In the genomic region with DNA sequence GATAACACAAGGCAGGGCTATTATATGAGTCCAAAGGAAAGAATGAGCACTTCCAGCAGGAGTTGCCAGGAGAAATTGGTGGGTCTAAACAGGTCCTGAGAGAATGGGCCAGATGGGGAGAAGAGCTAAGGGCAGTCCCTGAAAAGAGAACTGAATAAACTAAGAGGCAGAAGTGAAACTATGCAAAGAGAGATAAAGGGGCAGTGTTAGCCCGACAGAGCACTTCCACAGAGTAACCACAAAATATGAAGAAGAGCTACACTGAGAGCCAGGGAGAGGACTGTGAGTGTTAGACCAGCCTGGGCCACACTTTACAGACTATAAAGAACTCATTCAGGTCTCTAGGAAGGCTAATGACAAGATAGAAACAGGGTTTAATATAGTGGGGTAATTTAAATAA, we compare ENCODE assay signal across 1 cellular context.
TF ChIP-seq lines count a peak whose summit lies in the region.

No MANE protein-coding gene starts in this region.

TF ChIP-seq in HepG2, 621 proteins besides CTCF, POLR2A, EP300 and RAD21 (continued from another document):
- TF ChIP-seq, protein P1, sequence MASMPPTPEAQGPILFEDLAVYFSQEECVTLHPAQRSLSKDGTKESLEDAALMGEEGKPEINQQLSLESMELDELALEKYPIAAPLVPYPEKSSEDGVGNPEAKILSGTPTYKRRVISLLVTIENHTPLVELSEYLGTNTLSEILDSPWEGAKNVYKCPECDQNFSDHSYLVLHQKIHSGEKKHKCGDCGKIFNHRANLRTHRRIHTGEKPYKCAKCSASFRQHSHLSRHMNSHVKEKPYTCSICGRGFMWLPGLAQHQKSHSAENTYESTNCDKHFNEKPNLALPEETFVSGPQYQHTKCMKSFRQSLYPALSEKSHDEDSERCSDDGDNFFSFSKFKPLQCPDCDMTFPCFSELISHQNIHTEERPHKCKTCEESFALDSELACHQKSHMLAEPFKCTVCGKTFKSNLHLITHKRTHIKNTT (CRISPR knock-in tag; IDR thresholded peaks at IDR 0.05), result no peak
